ENCODE assay signal across 2 cellular contexts in genomic region chr20:36097751-36098151, GRCh38.
TF ChIP-seq lines count a peak whose summit lies in the region.

No MANE protein-coding gene starts in this region.

TF ChIP-seq in SK-N-SH, 30 proteins besides CTCF, POLR2A, EP300 and RAD21:
- no peak for TF ChIP-seq REST (IDR thresholded peaks at IDR 0.05; ENCODE audit: low read depth, low read length)
- TF ChIP-seq ELF1 (IDR thresholded peaks at IDR 0.05) = no peak
- no peak for TF ChIP-seq RFX5 (IDR thresholded peaks at IDR 0.05; ENCODE audit: low read length)
- TF ChIP-seq, protein P1, sequence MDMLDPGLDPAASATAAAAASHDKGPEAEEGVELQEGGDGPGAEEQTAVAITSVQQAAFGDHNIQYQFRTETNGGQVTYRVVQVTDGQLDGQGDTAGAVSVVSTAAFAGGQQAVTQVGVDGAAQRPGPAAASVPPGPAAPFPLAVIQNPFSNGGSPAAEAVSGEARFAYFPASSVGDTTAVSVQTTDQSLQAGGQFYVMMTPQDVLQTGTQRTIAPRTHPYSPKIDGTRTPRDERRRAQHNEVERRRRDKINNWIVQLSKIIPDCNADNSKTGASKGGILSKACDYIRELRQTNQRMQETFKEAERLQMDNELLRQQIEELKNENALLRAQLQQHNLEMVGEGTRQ (IDR thresholded peaks at IDR 0.05; ENCODE audit: borderline replicate concordance, low read depth, low read length) = no peak
- no peak for TF ChIP-seq EZH2phosphoT487 (IDR thresholded peaks at IDR 0.05; ENCODE audit: borderline replicate concordance, low read depth)
- TF ChIP-seq MXI1 (IDR thresholded peaks at IDR 0.05; ENCODE audit: low read depth, low read length) = no peak
- TF ChIP-seq POLR2AphosphoS5 (IDR thresholded peaks at IDR 0.05; ENCODE audit: low read depth, low read length) = no peak
- TF ChIP-seq FOXJ3 (CRISPR knock-in tag; IDR thresholded peaks at IDR 0.05) = no peak
- TF ChIP-seq GABPA (IDR thresholded peaks at IDR 0.05; ENCODE audit: low read depth) = no peak
- no peak for TF ChIP-seq YY1 (IDR thresholded peaks at IDR 0.05; ENCODE audit: low read depth)
- no peak for TF ChIP-seq FOSL2 (IDR thresholded peaks at IDR 0.05; ENCODE audit: borderline replicate concordance, low read depth)
- TF ChIP-seq FOXM1 (IDR thresholded peaks at IDR 0.05; ENCODE audit: low read depth) = no peak
- no peak for TF ChIP-seq SMC3 (IDR thresholded peaks at IDR 0.05; ENCODE audit: low read depth, low read length)
- TF ChIP-seq TEAD4 (IDR thresholded peaks at IDR 0.05; ENCODE audit: borderline replicate concordance, insufficient read depth) = no peak
TF ChIP-seq in SK-N-SH: peak in this region for 0.

TF ChIP-seq in SK-N-SH treated with all-trans-retinoic acid at 6 μM for 48 hours, 23 proteins besides CTCF, POLR2A, EP300 and RAD21 (continued from another document):
- no peak for TF ChIP-seq PPARA (CRISPR knock-in tag; IDR thresholded peaks at IDR 0.05; ENCODE audit: borderline replicate concordance)
- TF ChIP-seq ESRRG (CRISPR knock-in tag; IDR thresholded peaks at IDR 0.05) = no peak
- no peak for TF ChIP-seq SNAI2 (CRISPR knock-in tag; IDR thresholded peaks at IDR 0.05)
- TF ChIP-seq, protein P2, sequence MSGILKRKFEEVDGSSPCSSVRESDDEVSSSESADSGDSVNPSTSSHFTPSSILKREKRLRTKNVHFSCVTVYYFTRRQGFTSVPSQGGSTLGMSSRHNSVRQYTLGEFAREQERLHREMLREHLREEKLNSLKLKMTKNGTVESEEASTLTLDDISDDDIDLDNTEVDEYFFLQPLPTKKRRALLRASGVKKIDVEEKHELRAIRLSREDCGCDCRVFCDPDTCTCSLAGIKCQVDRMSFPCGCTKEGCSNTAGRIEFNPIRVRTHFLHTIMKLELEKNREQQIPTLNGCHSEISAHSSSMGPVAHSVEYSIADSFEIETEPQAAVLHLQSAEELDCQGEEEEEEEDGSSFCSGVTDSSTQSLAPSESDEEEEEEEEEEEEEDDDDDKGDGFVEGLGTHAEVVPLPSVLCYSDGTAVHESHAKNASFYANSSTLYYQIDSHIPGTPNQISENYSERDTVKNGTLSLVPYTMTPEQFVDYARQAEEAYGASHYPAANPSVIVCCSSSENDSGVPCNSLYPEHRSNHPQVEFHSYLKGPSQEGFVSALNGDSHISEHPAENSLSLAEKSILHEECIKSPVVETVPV (CRISPR knock-in tag; IDR thresholded peaks at IDR 0.05) = no peak
- no peak for TF ChIP-seq RARB (CRISPR knock-in tag; IDR thresholded peaks at IDR 0.05)
- TF ChIP-seq CSDC2 (CRISPR knock-in tag; IDR thresholded peaks at IDR 0.05) = no peak
